Comparison of ENCODE assay signal across 11 cellular contexts in genomic region chr12:94637714-94638113, GRCh38. TPM values are rescaled to one million over a fixed set of nuclear protein-coding genes. Genes with fewer than 3 reads are reported as not detected.
DNase-seq lines count a peak whose midpoint lies in the region; ATAC-seq, FAIRE-seq and TF ChIP-seq lines count a peak whose summit lies in the region.
"Had no signal": no experiment of that assay in that cellular context is flagged by ENCODE, and none has a peak within 500 bp of the region (broad histone marks: within the 10 kb centered on the region; RNA-seq: fewer than 3 reads in every experiment).

No MANE protein-coding gene starts in this region.

- H3K36me3 ChIP-seq in bronchial epithelial cell (ENCODE audit: control insufficient read depth, insufficient read depth, low read length) = no peaks in the 10 kb centered on the region
- no peaks in the 10 kb centered on the region for H3K36me3 ChIP-seq in liver (ENCODE audit: control insufficient read depth in 4 of 4, insufficient read depth in 3 of 4, low read depth in 1 of 4, low read length in 3 of 4)
- peaks cover 2% of the 10 kb centered on the region for H3K36me3 ChIP-seq in neutrophil
- H3K36me3 ChIP-seq: BLaER1 had no signal

- DNase-seq in bronchial epithelial cell (ENCODE audit: low read depth) = peak; percentile 29
- no peak for DNase-seq in NCI-H2107 treated with DMSO at 0.1 percent for 48 hours (lab: John Stamatoyannopoulos, UW; ENCODE audit: unreplicated experiment)
- no peak for DNase-seq in activated CD8-positive, alpha-beta memory T cell treated with anti-CD3 and anti-CD28 coated beads, Interleukin-2, amount 50 U/mL, for 4 hours
- DNase-seq: Caco-2; CD8-positive, alpha-beta memory T cell; H7 had no signal

- H3K9me3 ChIP-seq in liver (ENCODE audit: control insufficient read depth in 4 of 4, low read length in 3 of 4) = no peaks in the 10 kb centered on the region
- H3K9me3 ChIP-seq in neutrophil = no peaks in the 10 kb centered on the region
- H3K9me3 ChIP-seq: BLaER1, Caco-2 had no signal

- H3K27ac ChIP-seq in liver (ENCODE audit: low read depth in 1 of 2, low read length in 2 of 2) (no peak overlapping the region), neutrophil (peak overlapping the region; percentile 91)
- H3K27ac ChIP-seq: BLaER1 had no signal

- 75% methylated on average over 1 of the region's 1 CpG for WGBS in liver

- H3K27me3 ChIP-seq in bronchial epithelial cell (ENCODE audit: control insufficient read depth, insufficient read depth, low read length) (no peaks in the 10 kb centered on the region), liver (ENCODE audit: control insufficient read depth in 4 of 4, insufficient read depth in 4 of 4, low read length in 3 of 4) (no peaks in the 10 kb centered on the region), neutrophil (no peaks in the 10 kb centered on the region)
- H3K27me3 ChIP-seq: BLaER1 had no signal

- H3K9ac ChIP-seq in liver (ENCODE audit: low read depth in 1 of 2, low read length in 2 of 2) = no peak overlapping the region
- H3K9ac ChIP-seq: BLaER1 had no signal

- H3K4me3 ChIP-seq in bronchial epithelial cell (ENCODE audit: low read depth, low read length) (no peak overlapping the region), liver (ENCODE audit: low read depth in 1 of 3, low read length in 3 of 3) (no peak overlapping the region), neutrophil (ENCODE audit: low read depth in 1 of 2, low read length in 1 of 2) (no peak overlapping the region)
- H3K4me3 ChIP-seq: BLaER1, GM23338 had no signal

- FAIRE-seq in bronchial epithelial cell (lab: Jason Lieb, UNC) = no peak

- H3K4me1 ChIP-seq in liver (ENCODE audit: control insufficient read depth in 4 of 4, insufficient read depth in 4 of 4, low read length in 3 of 4) (peaks cover 0 to 3% (median 0%) of the 10 kb centered on the region in 4 donors), neutrophil (ENCODE audit: control insufficient read depth in 1 of 2, insufficient read depth in 1 of 2, low read depth in 1 of 2, low read length in 1 of 2) (peaks cover 47 to 68% of the 10 kb centered on the region in 2 experiments)
- H3K4me1 ChIP-seq: BLaER1, Caco-2 had no signal

- TF ChIP-seq RAD21 in liver (IDR thresholded peaks at IDR 0.05) = no peak

- ATAC-seq in GM21526 (IDR thresholded peaks at IDR 0.05; ENCODE audit: low FRiP score, unreplicated experiment) = no peak
- ATAC-seq: GM23338 had no signal

- TF ChIP-seq CTCF in bronchial epithelial cell (IDR thresholded peaks at IDR 0.05; ENCODE audit: insufficient read depth, low read length, severe bottlenecking) = no peak
- TF ChIP-seq CTCF in liver (IDR thresholded peaks at IDR 0.05; ENCODE audit: low read depth, low read length, missing input control) = no peak
- TF ChIP-seq CTCF in neutrophil (IDR thresholded peaks at IDR 0.05) = no peak

TF ChIP-seq in liver, 16 proteins besides CTCF, POLR2A, EP300 and RAD21:
- TF ChIP-seq HNF4A (conservative IDR thresholded peaks at IDR 0.05) = peak; percentile 23 to 59
- TF ChIP-seq EGR1 (IDR thresholded peaks at IDR 0.05; ENCODE audit: low read depth in 2 of 2) = no peak
- peak in 1 of 2 donors; percentile 25 for TF ChIP-seq JUND (IDR thresholded peaks at IDR 0.05)
- peak; percentile 29 for TF ChIP-seq YY1 (IDR thresholded peaks at IDR 0.05)
- peak; percentile 93 for TF ChIP-seq FOXA1 (IDR thresholded peaks at IDR 0.05)
- no peak for TF ChIP-seq TAF1 (conservative IDR thresholded peaks at IDR 0.05)
- TF ChIP-seq RXRA (IDR thresholded peaks at IDR 0.05) = peak in 1 of 2 donors; percentile 50
- TF ChIP-seq FOXA2 (IDR thresholded peaks at IDR 0.05) = peak; percentile 93

RNA-seq across cellular contexts. Expression of gene TMCC3, which starts 12.6 kb away (rescaled TPM):
- total RNA-seq in bronchial epithelial cell (5.8 and 8.8 TPM in 2 replicates), liver (1 to 10 TPM; 1.4 to 2.3 TPM)
- polyA plus RNA-seq in liver = 1 to 10 TPM in 1 of 2 donors, under 1 TPM in 1; 0.81 to 1.5 TPM
